ENCODE assay signal across 1 cellular context in genomic region chr16:3542601-3543373, GRCh38.
TF ChIP-seq lines count a peak whose summit lies in the region.

No MANE protein-coding gene starts in this region.

TF ChIP-seq in SK-N-SH treated with all-trans-retinoic acid at 6 μM for 48 hours, 23 proteins besides CTCF, POLR2A, EP300 and RAD21 (continued from another document):
- TF ChIP-seq TSHZ2 (CRISPR knock-in tag; IDR thresholded peaks at IDR 0.05) = no peak
- no peak for TF ChIP-seq PATZ1 (CRISPR knock-in tag; IDR thresholded peaks at IDR 0.05; ENCODE audit: borderline replicate concordance)
- no peak for TF ChIP-seq OSR1 (CRISPR knock-in tag; IDR thresholded peaks at IDR 0.05)
- TF ChIP-seq SNAI2 (CRISPR knock-in tag; IDR thresholded peaks at IDR 0.05) = no peak
- TF ChIP-seq ZFP30 (CRISPR knock-in tag; IDR thresholded peaks at IDR 0.05) = no peak
- no peak for TF ChIP-seq ZC3H10 (CRISPR knock-in tag; IDR thresholded peaks at IDR 0.05)
- no peak for TF ChIP-seq ZNF565 (CRISPR knock-in tag; conservative IDR thresholded peaks at IDR 0.05; ENCODE audit: low read depth)
